In genomic region chr2:20604957-20605381, GRCh38 we compare ENCODE assay signal across 11 cellular contexts. TPM values are rescaled to one million over a fixed set of nuclear protein-coding genes. Genes with fewer than 3 reads are reported as not detected.
DNase-seq lines count a peak whose midpoint lies in the region; ATAC-seq and TF ChIP-seq lines count a peak whose summit lies in the region.
"Had no signal": no experiment of that assay in that cellular context is flagged by ENCODE, and none has a peak within 500 bp of the region (broad histone marks: within the 10 kb centered on the region; RNA-seq: fewer than 3 reads in every experiment).

No MANE protein-coding gene starts in this region.

- H3K27ac ChIP-seq in thyroid gland, result peak overlapping the region; percentile 13 to 66 (median 16)

- no peak overlapping the region for H3K4me3 Mint-ChIP-seq in stimulated activated memory B cell treated with anti-CD40 and anti-IgM and Interleukin-4, amounts not matched to agents 10 μg/mL and 1 μg/mL and 100 μg/mL, for 72 hours
- H3K4me3 Mint-ChIP-seq: activated CD4-positive, alpha-beta memory T cell treated with anti-CD3 and anti-CD28 coated beads for 36 hours had no signal

- peaks cover 8% of the 10 kb centered on the region for H3K9me3 Mint-ChIP-seq in stimulated activated memory B cell treated with anti-CD40 and anti-IgM and Interleukin-4, amounts not matched to agents 10 μg/mL and 1 μg/mL and 100 μg/mL, for 72 hours

- ATAC-seq in esophagus mucosa (peak; percentile 25), mucosa of descending colon (peak; percentile 8), GM19324 (IDR thresholded peaks at IDR 0.05; ENCODE audit: low FRiP score, unreplicated experiment) (no peak)
- ATAC-seq in stimulated activated memory B cell treated with anti-CD40 and anti-IgM and Interleukin-4, amounts not matched to agents 10 μg/mL and 1 μg/mL and 100 μg/mL, for 72 hours, result no peak

- no peak overlapping the region for H3K27ac Mint-ChIP-seq in stimulated activated memory B cell treated with anti-CD40 and anti-IgM and Interleukin-4, amounts not matched to agents 10 μg/mL and 1 μg/mL and 100 μg/mL, for 72 hours
- H3K27ac Mint-ChIP-seq: activated CD4-positive, alpha-beta memory T cell treated with anti-CD3 and anti-CD28 coated beads for 36 hours had no signal

- intact Hi-C loops in mucosa of descending colon (cut with DNase I, micrococcal nuclease) (no loop called here), thyroid gland (cut with DNase I) (no loop called here)

- no peaks in the 10 kb centered on the region for H3K36me3 ChIP-seq in mucosa of descending colon (ENCODE audit: low read depth)
- no peaks in the 10 kb centered on the region for H3K36me3 ChIP-seq in thyroid gland

- no peaks in the 10 kb centered on the region for H3K27me3 Mint-ChIP-seq in stimulated activated memory B cell treated with anti-CD40 and anti-IgM and Interleukin-4, amounts not matched to agents 10 μg/mL and 1 μg/mL and 100 μg/mL, for 72 hours
- H3K27me3 Mint-ChIP-seq: activated CD4-positive, alpha-beta memory T cell treated with anti-CD3 and anti-CD28 coated beads for 36 hours had no signal

- H3K27me3 ChIP-seq in thyroid gland, result no peaks in the 10 kb centered on the region

- TF ChIP-seq CTCF in mucosa of descending colon (IDR thresholded peaks at IDR 0.05) (no peak), thyroid gland (IDR thresholded peaks at IDR 0.05) (no peak)

- no peaks in the 10 kb centered on the region for H3K4me1 Mint-ChIP-seq in stimulated activated memory B cell treated with anti-CD40 and anti-IgM and Interleukin-4, amounts not matched to agents 10 μg/mL and 1 μg/mL and 100 μg/mL, for 72 hours

- 60 to 66% methylated on average over 4 of the region's 4 CpGs for WGBS in thyroid gland, 2 donors

- H3K9me3 ChIP-seq in mucosa of descending colon, result no peaks in the 10 kb centered on the region
- H3K9me3 ChIP-seq in thyroid gland, result no peaks in the 10 kb centered on the region

- peak; percentile 79 for DNase-seq in RPMI7951 (ENCODE audit: low read depth)
- DNase-seq in mucosa of descending colon, result peak in 1 of 3 donors; percentile 13
- peak in 1 of 2 donors; percentile 8 for DNase-seq in thyroid gland
- DNase-seq in cerebellar nuclear complex (lab: John Stamatoyannopoulos, UW), result no peak
- no peak for DNase-seq in HPDE6-E6E7 (ENCODE audit: extremely low spot score)
- DNase-seq: activated CD4-positive, alpha-beta memory T cell treated with anti-CD3 and anti-CD28 coated beads for 36 hours; central memory CD4-positive, alpha-beta T cell; stimulated activated CD4-positive, alpha-beta T cell treated with anti-CD3 and anti-CD28 coated beads, Interleukin-4, amount 100 ng/mL, for 4 hours had no signal

- H3K4me1 ChIP-seq in mucosa of descending colon (ENCODE audit: low read depth) (no peaks in the 10 kb centered on the region), thyroid gland (peaks cover 13 to 38% of the 10 kb centered on the region in 2 donors)

- H3K4me3 ChIP-seq in mucosa of descending colon (no peak overlapping the region), thyroid gland (replicated peaks in 1 of 3) (no peak overlapping the region)

- H3K36me3 Mint-ChIP-seq in stimulated activated memory B cell treated with anti-CD40 and anti-IgM and Interleukin-4, amounts not matched to agents 10 μg/mL and 1 μg/mL and 100 μg/mL, for 72 hours, result peaks cover 18% of the 10 kb centered on the region

- TF ChIP-seq POLR2A in thyroid gland (IDR thresholded peaks at IDR 0.05), result no peak

RNA-seq across cellular contexts. Expression of gene HS1BP3, which starts 45.9 kb away (rescaled TPM):
- 13.9 and 15.9 TPM in 2 replicates for total RNA-seq in RPMI7951 (2014; rRNA removed; shearing (Covaris generic))
- total RNA-seq in esophagus mucosa, result 12.4 TPM
- total RNA-seq in mucosa of descending colon, result 10 to 100 TPM; 28.8 to 47.0 (median 29.7) TPM
- total RNA-seq in thyroid gland, result 10 to 100 TPM; 30.8 to 42.7 (median 41.7) TPM

Comparison
In these comparisons a context has a peak if more than half of its experiments do, and no peak if none do; other contexts are left out.
1. ATAC-seq: peak in esophagus mucosa (single experiment) and mucosa of descending colon (single experiment); none in GM19324 (single experiment) and stimulated activated memory B cell treated with anti-CD40 and anti-IgM and Interleukin-4, amounts not matched to agents 10 μg/mL and 1 μg/mL and 100 μg/mL, for 72 hours (single experiment).